In genomic region chr12:46449161-46449715, GRCh38 we compare ENCODE assay signal across 11 cellular contexts.
"Had no signal": no experiment of that assay in that cellular context is flagged by ENCODE, and none has a peak within 500 bp of the region (broad histone marks: within the 10 kb centered on the region; RNA-seq: fewer than 3 reads in every experiment).

No MANE protein-coding gene starts in this region.

- DNase-seq: activated CD4-positive, alpha-beta T cell treated with anti-CD3 and anti-CD28 coated beads, Interleukin-2, amount 50 U/mL, for 4 hours; activated naive CD4-positive, alpha-beta T cell treated with anti-CD3 and anti-CD28 coated beads for 36 hours; activated T-cell treated with anti-CD3 and anti-CD28 coated beads, Interleukin-2, amount 50 U/mL, for 1 hour; esophagus squamous epithelium; kidney glomerular epithelial cell; pancreas; stimulated activated CD4-positive, alpha-beta T cell treated with anti-CD3 and anti-CD28 coated beads, Interleukin-12 subunit alpha, Interleukin-12 subunit beta, amount 100 ng/mL, for 4 hours; stimulated activated CD4-positive, alpha-beta T cell treated with anti-CD3 and anti-CD28 coated beads, Interleukin-2, amount 100 ng/mL, for 24 hours; transverse colon had no signal

- H3K9me3 ChIP-seq: esophagus squamous epithelium, pancreas, transverse colon had no signal

- H3K9me3 Mint-ChIP-seq: activated naive CD4-positive, alpha-beta T cell treated with anti-CD3 and anti-CD28 coated beads for 36 hours; activated T-helper 2 cell treated with anti-CD3 and anti-CD28 coated beads, Interferon-gamma antibody, Interleukin-2, Interleukin-4, amounts not matched to agents 10 μg/mL and 5 μg/mL and 100 μg/mL, durations not matched to agents 14 hours and 24 hours and 36 hours had no signal

- H3K36me3 ChIP-seq: esophagus squamous epithelium, pancreas, transverse colon had no signal

- H3K4me3 ChIP-seq: esophagus squamous epithelium, pancreas, transverse colon had no signal

- ATAC-seq: activated CD4-positive, CD25-positive, alpha-beta regulatory T cell treated with anti-CD3 and anti-CD28 coated beads, Interleukin-2, amount 50 U/mL, for 24 hours had no signal

- H3K27ac ChIP-seq: transverse colon had no signal

- H3K27me3 ChIP-seq: esophagus squamous epithelium, pancreas, transverse colon had no signal

- H3K4me3 Mint-ChIP-seq: activated naive CD4-positive, alpha-beta T cell treated with anti-CD3 and anti-CD28 coated beads for 36 hours had no signal

- H3K27ac Mint-ChIP-seq: activated T-helper 2 cell treated with anti-CD3 and anti-CD28 coated beads, Interferon-gamma antibody, Interleukin-2, Interleukin-4, amounts not matched to agents 10 μg/mL and 5 μg/mL and 100 μg/mL, durations not matched to agents 14 hours and 24 hours and 36 hours had no signal
